8 cellular contexts compared by ENCODE assay signal in the genomic region with DNA sequence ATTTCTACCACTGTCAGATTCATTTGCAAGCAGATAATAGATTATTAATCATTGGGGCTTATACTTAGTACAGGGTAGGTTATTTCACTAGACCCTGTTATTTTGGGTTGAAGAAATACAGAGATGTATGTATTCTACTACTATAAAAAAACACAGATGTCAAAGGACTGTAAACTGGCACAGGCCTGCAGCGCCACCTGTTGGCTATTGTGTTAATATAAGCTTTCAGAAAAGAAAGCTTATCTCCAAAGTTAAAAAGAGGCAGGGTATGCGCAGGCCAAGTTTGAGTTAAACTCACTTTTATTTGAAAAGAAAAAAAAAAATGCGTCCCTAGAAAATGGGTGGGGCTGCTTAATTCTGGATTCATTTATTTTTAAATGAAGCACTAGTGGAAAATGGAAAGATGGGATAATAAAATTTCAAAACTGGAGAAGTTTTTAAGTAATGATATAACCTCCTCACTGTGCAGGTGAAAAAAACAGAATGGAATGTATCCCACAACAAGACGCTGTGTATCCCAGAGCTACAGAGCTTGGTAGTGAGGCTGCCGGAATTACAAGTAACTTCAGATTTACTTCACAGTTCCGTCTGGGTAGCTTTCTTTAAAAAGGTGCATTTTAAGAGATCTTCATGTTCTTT.
DNase-seq lines count a peak whose midpoint lies in the region; ATAC-seq, FAIRE-seq and TF ChIP-seq lines count a peak whose summit lies in the region.

No MANE protein-coding gene starts in this region.

- H3K9me3 ChIP-seq in A549 (no peaks in the 10 kb centered on the region), right cardiac atrium (ENCODE audit: control insufficient read depth, low read length) (no peaks in the 10 kb centered on the region)

- no peaks in the 10 kb centered on the region for H3K27me3 ChIP-seq in right cardiac atrium (ENCODE audit: control insufficient read depth, insufficient read depth)

- TF ChIP-seq EP300 in A549 (IDR thresholded peaks at IDR 0.05), result no peak

- no peak for FAIRE-seq in A549 (lab: Jason Lieb, UNC)

- DNase-seq in A549 (ENCODE audit: low read depth in 1 of 2, low spot score in 1 of 2) (peak; percentile 15 to 58), LHCN-M2 (ENCODE audit: low read depth) (peak; percentile 75), T-helper 1 cell (peak; percentile 16 to 64 (median 43)), amniotic stem cell (lab: John Stamatoyannopoulos, UW) (peak; percentile 15), right cardiac atrium (peak; percentile 75 to 90 (median 83)), sciatic nerve (ENCODE audit: low spot score) (peak; percentile 91)

- H3K4me1 ChIP-seq in A549 (peaks cover 9% of the 10 kb centered on the region), right cardiac atrium (ENCODE audit: control insufficient read depth, insufficient read depth, low read length) (peaks cover 4% of the 10 kb centered on the region)

- intact Hi-C loops in right cardiac atrium (cut with DNase I) (loop anchor here (2.0 to 10.0 kb wide), 5 partner anchors 64 to 157 kb away; no protein-coding TSS in a partner anchor), sciatic nerve (cut with DNase I) (no loop called here)

- WGBS in A549 (ENCODE audit: missing lambda C conversion rate), result 56% methylated on average over 6 of the region's 6 CpGs
- 31% methylated on average over 6 of the region's 6 CpGs for WGBS in right cardiac atrium

- CTCF ChIA-PET in A549 (lab: Yijun Ruan, JAX), result interaction anchor here (0.6 to 3.5 kb wide), 35 partner anchors 9 to 553 kb away, joined by 3 to 34 read pairs (median 4); no protein-coding TSS in a partner anchor

- TF ChIP-seq CTCF in A549 (IDR thresholded peaks at IDR 0.05), result peak; percentile 74

- peak overlapping the region; percentile 4 to 59; a peak in 4 of 6 replicates for H3K27ac ChIP-seq in A549
- H3K27ac ChIP-seq in right cardiac atrium (ENCODE audit: low read length), result no peak overlapping the region

- H3K4me2 ChIP-seq in A549, result no peak overlapping the region

- H3K4me3 ChIP-seq in A549, result no peak overlapping the region
- no peak overlapping the region for H3K4me3 ChIP-seq in right cardiac atrium (ENCODE audit: low read length)

- TF ChIP-seq POLR2A in A549 (IDR thresholded peaks at IDR 0.05; ENCODE audit: low read length), result no peak

- ATAC-seq in A549 (peak in 1 of 2 experiments; percentile 66; a peak in 2 of 6 replicates), GM18861 (IDR thresholded peaks at IDR 0.05; ENCODE audit: unreplicated experiment) (peak; percentile 81), right cardiac atrium (peak; percentile 50 to 69), sciatic nerve (peak; percentile 86), HG02973 (IDR thresholded peaks at IDR 0.05; ENCODE audit: unreplicated experiment) (no peak)

- TF ChIP-seq RAD21 in A549 (conservative IDR thresholded peaks at IDR 0.05 in 1 of 2, IDR thresholded peaks at IDR 0.05 in 1 of 2), result peak; percentile 80 to 82

- POLR2A ChIA-PET in A549 (lab: Yijun Ruan, JAX), result interaction anchor here (0.7 kb wide), 1 partner anchor 24 kb away, joined by 3 read pairs; no protein-coding TSS in a partner anchor

TF ChIP-seq in A549, 52 proteins besides CTCF, POLR2A, EP300 and RAD21:
- TF ChIP-seq RARB (CRISPR knock-in tag; IDR thresholded peaks at IDR 0.05) (no peak), SMC3 (IDR thresholded peaks at IDR 0.05) (peak; percentile 77), ZFP36 (IDR thresholded peaks at IDR 0.05; ENCODE audit: borderline replicate concordance, partially characterized antibody) (no peak)
- TF ChIP-seq, protein P1, sequence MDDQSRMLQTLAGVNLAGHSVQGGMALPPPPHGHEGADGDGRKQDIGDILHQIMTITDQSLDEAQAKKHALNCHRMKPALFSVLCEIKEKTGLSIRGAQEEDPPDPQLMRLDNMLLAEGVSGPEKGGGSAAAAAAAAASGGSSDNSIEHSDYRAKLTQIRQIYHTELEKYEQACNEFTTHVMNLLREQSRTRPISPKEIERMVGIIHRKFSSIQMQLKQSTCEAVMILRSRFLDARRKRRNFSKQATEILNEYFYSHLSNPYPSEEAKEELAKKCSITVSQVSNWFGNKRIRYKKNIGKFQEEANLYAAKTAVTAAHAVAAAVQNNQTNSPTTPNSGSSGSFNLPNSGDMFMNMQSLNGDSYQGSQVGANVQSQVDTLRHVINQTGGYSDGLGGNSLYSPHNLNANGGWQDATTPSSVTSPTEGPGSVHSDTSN (IDR thresholded peaks at IDR 0.05), result no peak

Comparison
In these comparisons a context has a peak if more than half of its experiments do, and no peak if none do; other contexts are left out.
1. DNase-seq: peak in every context shown above with its lines; median percentile 91 in sciatic nerve; 83 in right cardiac atrium; 75 in LHCN-M2; 43 in T-helper 1 cell; 36 in A549; 15 in amniotic stem cell.